13 cellular contexts compared by ENCODE assay signal in genomic region chr5:90338712-90339372, GRCh38.
DNase-seq lines count a peak whose midpoint lies in the region; ATAC-seq and TF ChIP-seq lines count a peak whose summit lies in the region.
"Had no signal": no experiment of that assay in that cellular context is flagged by ENCODE, and none has a peak within 500 bp of the region (broad histone marks: within the 10 kb centered on the region; RNA-seq: fewer than 3 reads in every experiment).

No MANE protein-coding gene starts in this region.

- no peaks in the 10 kb centered on the region for H3K9me2 ChIP-seq in GM23338 (ENCODE audit: insufficient read depth)

- TF ChIP-seq CTCF in GM10266 (IDR thresholded peaks at IDR 0.05; ENCODE audit: control insufficient read depth, insufficient read depth, low read depth, missing control alignments) (no peak), GM23338 (conservative IDR thresholded peaks at IDR 0.05; ENCODE audit: low read depth in 2 of 2) (no peak)

- peaks cover 2% of the 10 kb centered on the region for H3K27me3 Mint-ChIP-seq in GM23338 (ENCODE audit: insufficient read depth, low read depth, poor library complexity)
- H3K27me3 Mint-ChIP-seq in naive thymus-derived CD8-positive, alpha-beta T cell = peaks cover 13 to 34% (median 15%) of the 10 kb centered on the region in 5 donors

- no peaks in the 10 kb centered on the region for H3K27me3 ChIP-seq in GM23338 (ENCODE audit: insufficient read depth)
- H3K27me3 ChIP-seq: foreskin keratinocyte had no signal

- POLR2A ChIA-PET in naive thymus-derived CD8-positive, alpha-beta T cell (lab: Charles Lee) = no interaction called here

- H3K27ac ChIP-seq in GM23338 (ENCODE audit: low read depth) = no peak overlapping the region
- H3K27ac ChIP-seq: foreskin keratinocyte had no signal

- DNase-seq in GM10266 (ENCODE audit: extremely low spot score) = peak; percentile 23
- DNase-seq in GM19238 (ENCODE audit: insufficient read length, low spot score) = peak; percentile 7
- peak; percentile 7 for DNase-seq in GM23338 (ENCODE audit: low spot score)
- no peak for DNase-seq in naive thymus-derived CD8-positive, alpha-beta T cell
- no peak for DNase-seq in GDM1 (lab: John Stamatoyannopoulos, UW)
- no peak for DNase-seq in NCI-H146 treated with DMSO at 0.1 percent for 48 hours (lab: John Stamatoyannopoulos, UW; ENCODE audit: unreplicated experiment)
- DNase-seq: foreskin keratinocyte, kidney, NCI-H1694 treated with DMSO at 0.1 percent for 48 hours, right cardiac atrium had no signal

- 0 out of 2 replicates have a peak overlapping the region, but pooled peaks have one; percentile 7 for H3K27ac Mint-ChIP-seq in GM23338
- no peak overlapping the region for H3K27ac Mint-ChIP-seq in naive thymus-derived CD8-positive, alpha-beta T cell
- H3K27ac Mint-ChIP-seq: T-helper 2 cell treated with Interferon-gamma antibody and Interleukin-4, amounts not matched to agents 5 μg/mL and 100 μg/mL, for 36 hours had no signal

- H3K79me2 ChIP-seq in GM23338 (replicated peaks; ENCODE audit: insufficient read depth) = no peaks in the 10 kb centered on the region

- H2AFZ ChIP-seq in GM23338 = no peak overlapping the region

- no peaks in the 10 kb centered on the region for H3K36me3 ChIP-seq in GM23338 (ENCODE audit: insufficient read depth)

- ATAC-seq in GM23338 = no peak
- ATAC-seq in HG03139 (IDR thresholded peaks at IDR 0.05; ENCODE audit: unreplicated experiment) = peak; percentile 89
- ATAC-seq in naive thymus-derived CD8-positive, alpha-beta T cell = no peak
- ATAC-seq in HG03280 (IDR thresholded peaks at IDR 0.05; ENCODE audit: unreplicated experiment) = no peak
- ATAC-seq: foreskin keratinocyte, right cardiac atrium had no signal

- H3K4me1 Mint-ChIP-seq in GM23338 = peaks cover 8% of the 10 kb centered on the region; the same call in 2 of the 3 replicates
- no peaks in the 10 kb centered on the region for H3K4me1 Mint-ChIP-seq in naive thymus-derived CD8-positive, alpha-beta T cell

- no peaks in the 10 kb centered on the region for H3K4me1 ChIP-seq in GM23338 (ENCODE audit: insufficient read depth)
- H3K4me1 ChIP-seq: foreskin keratinocyte had no signal

- H3K4me3 ChIP-seq in GM23338 = no peak overlapping the region

- H4K20me1 ChIP-seq in GM23338 (replicated peaks; ENCODE audit: insufficient read depth) = no peaks in the 10 kb centered on the region

- H3K9me3 Mint-ChIP-seq in GM23338 = no peaks in the 10 kb centered on the region
- peaks cover 0 to 2% (median 0%) of the 10 kb centered on the region in 9 donors for H3K9me3 Mint-ChIP-seq in naive thymus-derived CD8-positive, alpha-beta T cell
- H3K9me3 Mint-ChIP-seq: T-helper 2 cell treated with Interferon-gamma antibody and Interleukin-4, amounts not matched to agents 5 μg/mL and 100 μg/mL, for 36 hours had no signal

- H3K36me3 Mint-ChIP-seq in GM23338 (ENCODE audit: low read depth) = no peaks in the 10 kb centered on the region
- H3K36me3 Mint-ChIP-seq in naive thymus-derived CD8-positive, alpha-beta T cell = no peaks in the 10 kb centered on the region

- no peak overlapping the region for H3K4me2 ChIP-seq in GM23338

- no peaks in the 10 kb centered on the region for H3F3A ChIP-seq in GM23338 (replicated peaks; ENCODE audit: low read depth)

- H3K4me3 Mint-ChIP-seq in GM23338 = no peak overlapping the region
- H3K4me3 Mint-ChIP-seq in naive thymus-derived CD8-positive, alpha-beta T cell = no peak overlapping the region
- H3K4me3 Mint-ChIP-seq: T-helper 2 cell treated with Interferon-gamma antibody and Interleukin-4, amounts not matched to agents 5 μg/mL and 100 μg/mL, for 36 hours had no signal

TF ChIP-seq in GM23338, 12 proteins besides CTCF, POLR2A, EP300 and RAD21:
- no peak for TF ChIP-seq ZNF462 (CRISPR knock-in tag; IDR thresholded peaks at IDR 0.05)
- TF ChIP-seq EZH2 (IDR thresholded peaks at IDR 0.05; ENCODE audit: low read depth, unreplicated experiment) = no peak

Comparison
In these comparisons a context has a peak if more than half of its experiments do, and no peak if none do; other contexts are left out.
1. DNase-seq: peak in GM10266 (single experiment), GM19238 (single experiment) and GM23338 (single experiment); none in naive thymus-derived CD8-positive, alpha-beta T cell (0 of 10), GDM1 (single experiment) and NCI-H146 treated with DMSO at 0.1 percent for 48 hours (single experiment).